Comparison of ENCODE assay signal across 8 cellular contexts in the genomic region with DNA sequence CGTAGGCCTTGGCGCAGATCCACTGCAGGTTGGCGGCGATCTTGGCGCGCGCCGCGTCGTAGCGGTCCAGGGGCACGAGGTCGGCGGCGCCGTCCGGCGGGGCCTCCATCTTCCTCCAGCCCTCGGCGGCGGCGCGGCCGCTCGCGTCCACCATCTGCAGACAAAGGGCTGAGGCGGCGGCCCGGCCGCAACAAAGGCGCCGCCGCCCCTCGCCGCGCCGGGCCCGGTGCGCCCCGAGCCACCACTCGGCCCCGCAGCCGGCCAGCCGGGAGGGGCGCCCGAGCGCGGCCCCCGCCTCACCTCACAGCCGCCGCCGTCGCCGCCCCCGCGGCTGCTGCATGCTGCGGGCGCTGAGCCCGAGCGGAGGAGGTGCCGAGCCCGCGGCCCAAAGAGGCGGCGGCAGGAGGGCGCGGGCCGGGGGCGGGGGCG. TPM values are rescaled to one million over a fixed set of nuclear protein-coding genes. Genes with fewer than 3 reads are reported as not detected.
DNase-seq lines count a peak whose midpoint lies in the region; ATAC-seq and TF ChIP-seq lines count a peak whose summit lies in the region.

No MANE protein-coding gene starts in this region.

- peak overlapping the region; percentile 27 for H3K4me3 Mint-ChIP-seq in activated naive CD4-positive, alpha-beta T cell treated with anti-CD3 and anti-CD28 coated beads for 36 hours

- peaks cover 48% of the 10 kb centered on the region for H3K36me3 Mint-ChIP-seq in activated naive CD4-positive, alpha-beta T cell treated with anti-CD3 and anti-CD28 coated beads for 36 hours (ENCODE audit: low read depth)

- CTCF ChIA-PET in activated naive CD4-positive, alpha-beta T cell treated with anti-CD3 and anti-CD28 coated beads for 36 hours (lab: Charles Lee) = no interaction called here

- H3K4me3 ChIP-seq in left ventricle myocardium inferior = peak overlapping the region; percentile 81

- peaks cover 23% of the 10 kb centered on the region for H3K36me3 ChIP-seq in left ventricle myocardium inferior

- no peaks in the 10 kb centered on the region for H3K27me3 Mint-ChIP-seq in activated naive CD4-positive, alpha-beta T cell treated with anti-CD3 and anti-CD28 coated beads for 36 hours (ENCODE audit: low read depth)

- peaks cover 3% of the 10 kb centered on the region for H3K9me3 ChIP-seq in left ventricle myocardium inferior (replicated peaks)

- peak overlapping the region; percentile 78 for H3K27ac ChIP-seq in left ventricle myocardium inferior (replicated peaks)

- intact Hi-C loops in activated naive CD4-positive, alpha-beta T cell treated with anti-CD3 and anti-CD28 coated beads for 36 hours (cut with micrococcal nuclease) = loop anchor here (1.0 to 10.0 kb wide), 7 partner anchors 211 to 978 kb away; partner anchors contain the start of genes DNLZ, MRPS2, SEC16A and SNAPC4
- intact Hi-C loops in left ventricle myocardium inferior (cut with micrococcal nuclease) = no loop called here

- H3K4me1 ChIP-seq in left ventricle myocardium inferior = peaks cover 70% of the 10 kb centered on the region

- peak; percentile 19 for DNase-seq in activated naive CD4-positive, alpha-beta T cell treated with anti-CD3 and anti-CD28 coated beads for 36 hours
- DNase-seq in activated naive CD4-positive, alpha-beta T cell treated with anti-CD3 and anti-CD28 coated beads, Interleukin-2, amount 50 U/mL, for 16 hours = no peak
- DNase-seq in RPMI8226 (peak; percentile 64), left ventricle myocardium inferior (peak; percentile 36), SW 1271 (lab: John Stamatoyannopoulos, UW) (no peak)
- DNase-seq in stimulated activated naive CD8-positive, alpha-beta T cell treated with anti-CD3 and anti-CD28 coated beads, Interleukin-15, Interleukin-2, amounts not matched to agents 100 U/mL and 50 U/mL, for 24 hours = no peak
- DNase-seq in activated effector memory CD4-positive, alpha-beta T cell treated with anti-CD3 and anti-CD28 coated beads, Interleukin-2, amount 50 U/mL, for 16 hours = no peak

- peaks cover 7% of the 10 kb centered on the region for H3K9me3 Mint-ChIP-seq in activated naive CD4-positive, alpha-beta T cell treated with anti-CD3 and anti-CD28 coated beads for 36 hours

- peak; percentile 18 for ATAC-seq in HG02588 (IDR thresholded peaks at IDR 0.05; ENCODE audit: unreplicated experiment)
- peak; percentile 7 for ATAC-seq in stimulated activated naive CD8-positive, alpha-beta T cell treated with anti-CD3 and anti-CD28 coated beads, Interleukin-15, Interleukin-2, amounts not matched to agents 100 U/mL and 50 U/mL, for 24 hours

- no peak overlapping the region for H3K27ac Mint-ChIP-seq in activated naive CD4-positive, alpha-beta T cell treated with anti-CD3 and anti-CD28 coated beads for 36 hours

- no peak for TF ChIP-seq CTCF in left ventricle myocardium inferior (IDR thresholded peaks at IDR 0.05; ENCODE audit: borderline replicate concordance)

- no peaks in the 10 kb centered on the region for H3K27me3 ChIP-seq in left ventricle myocardium inferior (ENCODE audit: low read depth)

- peaks cover 53% of the 10 kb centered on the region for H3K4me1 Mint-ChIP-seq in activated naive CD4-positive, alpha-beta T cell treated with anti-CD3 and anti-CD28 coated beads for 36 hours (ENCODE audit: low read depth)

RNA-seq across cellular contexts. Expression of gene CAMSAP1, which starts 0.3 kb away (rescaled TPM):
- 10 to 100 TPM; 32.6 to 35.2 TPM for total RNA-seq in activated naive CD4-positive, alpha-beta T cell treated with anti-CD3 and anti-CD28 coated beads for 36 hours
- 20.0 TPM for total RNA-seq in left ventricle myocardium inferior

RNA-seq across cellular contexts. Expression of gene UBAC1, which starts 54.2 kb away (rescaled TPM):
- total RNA-seq in activated naive CD4-positive, alpha-beta T cell treated with anti-CD3 and anti-CD28 coated beads for 36 hours = 10 to 100 TPM; 37.2 to 40.0 TPM
- 108 TPM for total RNA-seq in left ventricle myocardium inferior

Comparison
In these comparisons a context has a peak if more than half of its experiments do, and no peak if none do; other contexts are left out.
1. DNase-seq: peak in activated naive CD4-positive, alpha-beta T cell treated with anti-CD3 and anti-CD28 coated beads for 36 hours (single experiment), RPMI8226 (single experiment) and left ventricle myocardium inferior (single experiment); none in activated naive CD4-positive, alpha-beta T cell treated with anti-CD3 and anti-CD28 coated beads, Interleukin-2, amount 50 U/mL, for 16 hours (single experiment), stimulated activated naive CD8-positive, alpha-beta T cell treated with anti-CD3 and anti-CD28 coated beads, Interleukin-15, Interleukin-2, amounts not matched to agents 100 U/mL and 50 U/mL, for 24 hours (single experiment), SW 1271 (0 of 2) and activated effector memory CD4-positive, alpha-beta T cell treated with anti-CD3 and anti-CD28 coated beads, Interleukin-2, amount 50 U/mL, for 16 hours (single experiment).